In genomic region chr5:55517804-55518203, GRCh38 we compare ENCODE assay signal across 1 cellular context.
TF ChIP-seq lines count a peak whose summit lies in the region.

No MANE protein-coding gene starts in this region.

TF ChIP-seq in GM23338, 12 proteins besides CTCF, POLR2A, EP300 and RAD21 (continued from another document):
- TF ChIP-seq ZNF462 (CRISPR knock-in tag; IDR thresholded peaks at IDR 0.05) = no peak
